ENCODE assay signal across 8 cellular contexts in genomic region chr3:152202976-152203626, GRCh38.
DNase-seq lines count a peak whose midpoint lies in the region; ATAC-seq and TF ChIP-seq lines count a peak whose summit lies in the region.

No MANE protein-coding gene starts in this region.

- no peak for TF ChIP-seq CTCF in esophagus muscularis mucosa (IDR thresholded peaks at IDR 0.05)
- no peak for TF ChIP-seq CTCF in suprapubic skin (IDR thresholded peaks at IDR 0.05)
- TF ChIP-seq CTCF in neural progenitor cell (IDR thresholded peaks at IDR 0.05) = no peak

- H3K4me2 ChIP-seq in neural progenitor cell = no peak overlapping the region

- H4K20me1 ChIP-seq in neural progenitor cell (ENCODE audit: low read depth) = no peaks in the 10 kb centered on the region

- H3K9me3 Mint-ChIP-seq in activated CD8-positive, alpha-beta memory T cell treated with anti-CD3 and anti-CD28 coated beads, Interleukin-2, amount 10 ng/mL, durations not matched to agents 7 days and 5 days (ENCODE audit: low read depth) = peaks cover 5% of the 10 kb centered on the region
- H3K9me3 Mint-ChIP-seq in neural progenitor cell = no peaks in the 10 kb centered on the region

- H3K27ac ChIP-seq in esophagus muscularis mucosa (replicated peaks in 1 of 4) = peak overlapping the region; percentile 82 to 84 (median 84)
- H3K27ac ChIP-seq in suprapubic skin = peak overlapping the region; percentile 67
- no peak overlapping the region for H3K27ac ChIP-seq in neural progenitor cell

- H3K4me3 ChIP-seq in esophagus muscularis mucosa (peak overlapping the region; percentile 38 to 50 (median 46)), suprapubic skin (peak overlapping the region; percentile 31), neural progenitor cell (no peak overlapping the region)

- H3K9me3 ChIP-seq in esophagus muscularis mucosa (no peaks in the 10 kb centered on the region), suprapubic skin (no peaks in the 10 kb centered on the region), neural progenitor cell (ENCODE audit: low read depth) (no peaks in the 10 kb centered on the region)

- peak; percentile 59 for DNase-seq in activated CD8-positive, alpha-beta memory T cell treated with anti-CD3 and anti-CD28 coated beads, Interleukin-2, amount 10 ng/mL, durations not matched to agents 7 days and 5 days
- DNase-seq in activated CD8-positive, alpha-beta memory T cell treated with anti-CD3 and anti-CD28 coated beads for 24 hours = no peak
- DNase-seq in NCI-H146 (lab: John Stamatoyannopoulos, UW) = peak; percentile 87
- no peak for DNase-seq in esophagus muscularis mucosa (ENCODE audit: extremely low spot score)
- no peak for DNase-seq in suprapubic skin (ENCODE audit: low spot score in 2 of 2)
- no peak for DNase-seq in neural progenitor cell (ENCODE audit: low spot score)
- no peak for DNase-seq in kidney glomerular epithelial cell (lab: John Stamatoyannopoulos, UW)

- no peak overlapping the region for H2AFZ ChIP-seq in neural progenitor cell (replicated peaks)

- CTCF ChIA-PET in activated CD8-positive, alpha-beta memory T cell treated with anti-CD3 and anti-CD28 coated beads, Interleukin-2, amount 10 ng/mL, durations not matched to agents 7 days and 5 days (lab: Charles Lee) = interaction anchor here (0.7 to 2.1 kb wide), 6 partner anchors 9 to 42 kb away, joined by 3 to 9 read pairs (median 4); no protein-coding TSS in a partner anchor

- intact Hi-C loops in esophagus muscularis mucosa (cut with DNase I) = no loop called here

- 20% methylated on average over 3 of the region's 3 CpGs for WGBS in esophagus muscularis mucosa
- 33% methylated on average over 3 of the region's 3 CpGs for WGBS in suprapubic skin

- peak overlapping the region; percentile 73 for H3K4me3 Mint-ChIP-seq in activated CD8-positive, alpha-beta memory T cell treated with anti-CD3 and anti-CD28 coated beads, Interleukin-2, amount 10 ng/mL, durations not matched to agents 7 days and 5 days
- no peak overlapping the region for H3K4me3 Mint-ChIP-seq in neural progenitor cell

- H3K79me2 ChIP-seq in neural progenitor cell (ENCODE audit: low read depth) = no peaks in the 10 kb centered on the region

- H3K27ac Mint-ChIP-seq in activated CD8-positive, alpha-beta memory T cell treated with anti-CD3 and anti-CD28 coated beads, Interleukin-2, amount 10 ng/mL, durations not matched to agents 7 days and 5 days = peak overlapping the region; percentile 89
- H3K27ac Mint-ChIP-seq in neural progenitor cell = no peak overlapping the region

- TF ChIP-seq EP300 in esophagus muscularis mucosa (IDR thresholded peaks at IDR 0.05) = no peak
- no peak for TF ChIP-seq EP300 in suprapubic skin (IDR thresholded peaks at IDR 0.05)

- H3K36me3 ChIP-seq in esophagus muscularis mucosa (no peaks in the 10 kb centered on the region), suprapubic skin (no peaks in the 10 kb centered on the region), neural progenitor cell (no peaks in the 10 kb centered on the region)

- TF ChIP-seq POLR2A in esophagus muscularis mucosa (IDR thresholded peaks at IDR 0.05; ENCODE audit: low read depth) (no peak), suprapubic skin (IDR thresholded peaks at IDR 0.05) (no peak)

- no peaks in the 10 kb centered on the region for H3K27me3 ChIP-seq in esophagus muscularis mucosa
- H3K27me3 ChIP-seq in suprapubic skin = no peaks in the 10 kb centered on the region
- H3K27me3 ChIP-seq in neural progenitor cell = no peaks in the 10 kb centered on the region

- H3K36me3 Mint-ChIP-seq in activated CD8-positive, alpha-beta memory T cell treated with anti-CD3 and anti-CD28 coated beads, Interleukin-2, amount 10 ng/mL, durations not matched to agents 7 days and 5 days = peaks cover 11% of the 10 kb centered on the region
- H3K36me3 Mint-ChIP-seq in neural progenitor cell = no peaks in the 10 kb centered on the region

- H3K9ac ChIP-seq in neural progenitor cell = no peak overlapping the region

- H3K27me3 Mint-ChIP-seq in activated CD8-positive, alpha-beta memory T cell treated with anti-CD3 and anti-CD28 coated beads, Interleukin-2, amount 10 ng/mL, durations not matched to agents 7 days and 5 days = no peaks in the 10 kb centered on the region
- no peaks in the 10 kb centered on the region for H3K27me3 Mint-ChIP-seq in neural progenitor cell (ENCODE audit: insufficient read depth, low read depth)

- peak; percentile 27 for ATAC-seq in activated CD8-positive, alpha-beta memory T cell treated with anti-CD3 and anti-CD28 coated beads, Interleukin-2, amount 10 ng/mL, durations not matched to agents 7 days and 5 days
- ATAC-seq in HG03025 (IDR thresholded peaks at IDR 0.05; ENCODE audit: low FRiP score, unreplicated experiment) = no peak

- H3K4me1 Mint-ChIP-seq in activated CD8-positive, alpha-beta memory T cell treated with anti-CD3 and anti-CD28 coated beads, Interleukin-2, amount 10 ng/mL, durations not matched to agents 7 days and 5 days = peaks cover 65% of the 10 kb centered on the region
- H3K4me1 Mint-ChIP-seq in neural progenitor cell = peaks cover 2% of the 10 kb centered on the region

- H3F3A ChIP-seq in neural progenitor cell (ENCODE audit: low read depth) = no peaks in the 10 kb centered on the region

- H3K4me1 ChIP-seq in esophagus muscularis mucosa (peaks cover 12 to 74% (median 67%) of the 10 kb centered on the region in 4 donors), suprapubic skin (peaks cover 36% of the 10 kb centered on the region), neural progenitor cell (no peaks in the 10 kb centered on the region)

Comparison
In these comparisons a context has a peak if more than half of its experiments do, and no peak if none do; other contexts are left out.
1. DNase-seq: peak in activated CD8-positive, alpha-beta memory T cell treated with anti-CD3 and anti-CD28 coated beads, Interleukin-2, amount 10 ng/mL, durations not matched to agents 7 days and 5 days (single experiment) and NCI-H146 (single experiment); none in activated CD8-positive, alpha-beta memory T cell treated with anti-CD3 and anti-CD28 coated beads for 24 hours (single experiment), esophagus muscularis mucosa (single experiment), suprapubic skin (0 of 2), neural progenitor cell (single experiment) and kidney glomerular epithelial cell (single experiment).